In genomic region chr19:12778905-12779161, GRCh38 we compare ENCODE assay signal across 8 cellular contexts. TPM values are rescaled to one million over a fixed set of nuclear protein-coding genes. Genes with fewer than 3 reads are reported as not detected.
A peak's percentile ranks its signal among the peaks of the same experiment; 100 is the strongest.
DNase-seq lines count a peak whose midpoint lies in the region; ATAC-seq and TF ChIP-seq lines count a peak whose summit lies in the region.

No MANE protein-coding gene starts in this region.

- H3K9ac ChIP-seq in H9 (ENCODE audit: extremely low read depth, insufficient read length, low read length) = peak overlapping the region; percentile 5

- no peak overlapping the region for H4K8ac ChIP-seq in H9 (replicated peaks; ENCODE audit: insufficient read length, low read depth, low read length)

- no peak overlapping the region for H2BK12ac ChIP-seq in H9 (ENCODE audit: insufficient read length, low read depth, low read length)

- no peak overlapping the region for H2AK5ac ChIP-seq in H9 (ENCODE audit: insufficient read length, low read length)

- H3K4me2 ChIP-seq in H9 (ENCODE audit: insufficient read depth, insufficient read length, low read length) = peak overlapping the region; percentile 78

- TF ChIP-seq CTCF in H9 (conservative IDR thresholded peaks at IDR 0.05) (no peak), activated B cell treated with CpG ODN at 0.5 μM for 24 hours (IDR thresholded peaks at IDR 0.05) (no peak), foreskin keratinocyte (conservative IDR thresholded peaks at IDR 0.05) (no peak)

- no peak overlapping the region for H3K27ac ChIP-seq in H9 (ENCODE audit: insufficient read length, low read depth, low read length)
- peak overlapping the region; percentile 75 for H3K27ac ChIP-seq in foreskin keratinocyte
- peak overlapping the region; percentile 71 to 99 (median 96) for H3K27ac ChIP-seq in skin epidermis

- H3K23ac ChIP-seq in H9 (ENCODE audit: insufficient read length, low read depth, low read length) = no peak overlapping the region

- H3K4me1 Mint-ChIP-seq in H9 = peaks cover 28 to 29% of the 10 kb centered on the region in 2 experiments
- peaks cover 46% of the 10 kb centered on the region for H3K4me1 Mint-ChIP-seq in activated B cell treated with CpG ODN at 0.5 μM for 24 hours

- peak overlapping the region; percentile 39 to 60 (median 53) for H3K4me3 ChIP-seq in skin epidermis

- no peak overlapping the region for H4K91ac ChIP-seq in H9 (ENCODE audit: insufficient read length, low read depth, low read length)

- no peaks in the 10 kb centered on the region; the same call in 1 of the 2 replicates for H3K27me3 Mint-ChIP-seq in H9 (ENCODE audit: low read depth)
- H3K27me3 Mint-ChIP-seq in activated B cell treated with CpG ODN at 0.5 μM for 24 hours = no peaks in the 10 kb centered on the region

- H3T11ph ChIP-seq in H9 (ENCODE audit: low read length) = no peak overlapping the region

- CTCF ChIA-PET in activated B cell treated with CpG ODN at 0.5 μM for 24 hours (lab: Charles Lee) = interaction anchor here (1.0 to 9.1 kb wide), 6 partner anchors 9 to 69 kb away, joined by 4 to 278 read pairs (median 16); partner anchors contain the start of genes JUNB and RNASEH2A

- no peak overlapping the region for H2BK15ac ChIP-seq in H9 (ENCODE audit: low read depth, low read length)

- H3K18ac ChIP-seq in H9 (ENCODE audit: insufficient read length, low read depth, low read length) = no peak overlapping the region

- no peak overlapping the region for H2BK20ac ChIP-seq in H9 (ENCODE audit: low read depth, low read length, poor library complexity, severe bottlenecking)

- H3K4me1 ChIP-seq in H9 (ENCODE audit: insufficient read depth, low read length) = peaks cover 4% of the 10 kb centered on the region
- H3K4me1 ChIP-seq in foreskin keratinocyte = peaks cover 6% of the 10 kb centered on the region

- no peaks in the 10 kb centered on the region for H3K27me3 ChIP-seq in H9 (ENCODE audit: insufficient read depth, low read length)
- H3K27me3 ChIP-seq in foreskin keratinocyte = no peaks in the 10 kb centered on the region

- no CpG with 5 or more reads among the region's 6 CpGs for WGBS in H9 (ENCODE audit: extremely low coverage, insufficient read length, low lambda C conversion rate)

- no peaks in the 10 kb centered on the region for H4K20me1 ChIP-seq in H9 (ENCODE audit: control insufficient read depth, insufficient read depth, insufficient read length)

- H4K5ac ChIP-seq in H9 (ENCODE audit: insufficient read length, low read depth, low read length) = no peak overlapping the region

- DNase-seq in H9 (no peak), activated B cell treated with CpG ODN at 0.5 μM for 24 hours (no peak), foreskin keratinocyte (no peak), NCI-H146 treated with DMSO at 0.1 percent for 48 hours (lab: John Stamatoyannopoulos, UW; ENCODE audit: unreplicated experiment) (no peak), cerebellar nuclear complex (lab: John Stamatoyannopoulos, UW) (no peak), NCI-H1436 (lab: John Stamatoyannopoulos, UW) (no peak)

- no peak overlapping the region for H3K56ac ChIP-seq in H9 (ENCODE audit: insufficient read length, low read depth, low read length)

- H3K36me3 Mint-ChIP-seq in H9 (ENCODE audit: insufficient read depth in 1 of 3, low read depth in 3 of 3) (peaks cover 5 to 8% (median 6%) of the 10 kb centered on the region in 3 experiments; a peak in 5 of 7 replicates), activated B cell treated with CpG ODN at 0.5 μM for 24 hours (ENCODE audit: low read depth) (no peaks in the 10 kb centered on the region)

- no peak overlapping the region for H3K14ac ChIP-seq in H9 (ENCODE audit: insufficient read depth, low read length)

- POLR2A ChIA-PET in activated B cell treated with CpG ODN at 0.5 μM for 24 hours (lab: Charles Lee) = interaction anchor here (0.7 to 12.7 kb wide), 7 partner anchors 13 to 417 kb away, joined by 3 to 909 read pairs (median 6); partner anchors contain the start of genes JUNB, MAN2B1, THSD8 and TNPO2

- no peak overlapping the region for H2BK5ac ChIP-seq in H9 (ENCODE audit: insufficient read length, low read length)

- H3K4me3 Mint-ChIP-seq in H9 = peak overlapping the region; percentile 69 to 85
- H3K4me3 Mint-ChIP-seq in activated B cell treated with CpG ODN at 0.5 μM for 24 hours = peak overlapping the region; percentile 83

- H3K23me2 ChIP-seq in H9 (ENCODE audit: insufficient read length, low read depth, low read length, poor library complexity, severe bottlenecking) = peaks cover 25% of the 10 kb centered on the region

- ATAC-seq in activated B cell treated with CpG ODN at 0.5 μM for 24 hours (ENCODE audit: low read depth) = no peak
- no peak for ATAC-seq in foreskin keratinocyte
- ATAC-seq in GM21526 (IDR thresholded peaks at IDR 0.05; ENCODE audit: low FRiP score, unreplicated experiment) = no peak

- no peaks in the 10 kb centered on the region for H3K9me3 ChIP-seq in H9 (ENCODE audit: control insufficient read depth, low read depth, low read length)

- H3K27ac Mint-ChIP-seq in H9 = peak overlapping the region in 2 of 3 experiments; percentile 59 to 91; a peak in 2 of 7 replicates
- H3K27ac Mint-ChIP-seq in activated B cell treated with CpG ODN at 0.5 μM for 24 hours = peak overlapping the region; percentile 87

- H2AFZ ChIP-seq in H9 (ENCODE audit: low read length) = no peak overlapping the region

- H2BK120ac ChIP-seq in H9 (ENCODE audit: low read depth, low read length, poor library complexity, severe bottlenecking) = no peak overlapping the region

- no peaks in the 10 kb centered on the region for H3K79me1 ChIP-seq in H9 (ENCODE audit: insufficient read depth, low read depth, low read length, poor library complexity, severe bottlenecking)

- H3K9me3 Mint-ChIP-seq in H9 = no peaks in the 10 kb centered on the region
- H3K9me3 Mint-ChIP-seq in activated B cell treated with CpG ODN at 0.5 μM for 24 hours = no peaks in the 10 kb centered on the region

- H3K79me2 ChIP-seq in H9 (ENCODE audit: insufficient read depth, low read length) = no peaks in the 10 kb centered on the region

- intact Hi-C loops in activated B cell treated with CpG ODN at 0.5 μM for 24 hours (cut with micrococcal nuclease) = no loop called here

- no peak overlapping the region for H3K4ac ChIP-seq in H9 (ENCODE audit: low read depth, low read length)

RNA-seq across cellular contexts. Expression of gene HOOK2, which starts 3.5 kb away (rescaled TPM):
- total RNA-seq in H9 (2021) = 56.8 and 64.7 TPM in 2 replicates
- total RNA-seq in activated B cell treated with CpG ODN at 0.5 μM for 24 hours = 13.4 and 21.2 TPM in 2 replicates
- 34.5 and 35.9 TPM in 2 replicates for total RNA-seq in foreskin keratinocyte
- polyA plus RNA-seq in foreskin keratinocyte = 32.9 and 35.5 TPM in 2 replicates

RNA-seq across cellular contexts. Expression of gene JUNB, which starts 12.5 kb away (rescaled TPM):
- total RNA-seq in H9 (2021) (15.9 and 18.0 TPM in 2 replicates), activated B cell treated with CpG ODN at 0.5 μM for 24 hours (127 and 132 TPM in 2 replicates), foreskin keratinocyte (101 and 134 TPM in 2 replicates)
- polyA plus RNA-seq in foreskin keratinocyte = 104 and 134 TPM in 2 replicates

RNA-seq across cellular contexts. Expression of gene PRDX2, which starts 22.8 kb away (rescaled TPM):
- total RNA-seq in H9 (2021) = 468 and 485 TPM in 2 replicates
- 53.1 and 55.6 TPM in 2 replicates for total RNA-seq in activated B cell treated with CpG ODN at 0.5 μM for 24 hours
- 271 and 287 TPM in 2 replicates for total RNA-seq in foreskin keratinocyte
- polyA plus RNA-seq in foreskin keratinocyte = 347 and 379 TPM in 2 replicates

RNA-seq across cellular contexts. Expression of gene THSD8, which starts 23.0 kb away (rescaled TPM):
- total RNA-seq in H9 (2021) = 45.8 and 48.1 TPM in 2 replicates
- 2.3 and 5.9 TPM in 2 replicates for total RNA-seq in activated B cell treated with CpG ODN at 0.5 μM for 24 hours
- total RNA-seq in foreskin keratinocyte = 9.3 and 14.7 TPM in 2 replicates
- 49.9 and 56.0 TPM in 2 replicates for polyA plus RNA-seq in foreskin keratinocyte

RNA-seq across cellular contexts. Expression of gene BEST2, which starts 27.2 kb away (rescaled TPM):
- total RNA-seq in H9 (2021) = 1.6 and 2.0 TPM in 2 replicates
- total RNA-seq in activated B cell treated with CpG ODN at 0.5 μM for 24 hours = not detected in 2 replicates
- not detected in 2 replicates for total RNA-seq in foreskin keratinocyte
- not detected in 2 replicates for polyA plus RNA-seq in foreskin keratinocyte
